ENCODE assay signal across 19 cellular contexts in genomic region chr17:77379065-77379428, GRCh38.
A peak's percentile ranks its signal among the peaks of the same experiment; 100 is the strongest.
DNase-seq lines count a peak whose midpoint lies in the region; ATAC-seq and TF ChIP-seq lines count a peak whose summit lies in the region.
"Had no signal": no experiment of that assay in that cellular context is flagged by ENCODE, and none has a peak within 500 bp of the region (broad histone marks: within the 10 kb centered on the region; RNA-seq: fewer than 3 reads in every experiment).

No MANE protein-coding gene starts in this region.

- intact Hi-C loops in esophagus muscularis mucosa (cut with DNase I): no loop called here
- intact Hi-C loops in body of pancreas (cut with DNase I): no loop called here

- H3K9me3 ChIP-seq in AG04450 (ENCODE audit: control insufficient read depth, insufficient read depth, low read length): peaks cover under 1% of the 10 kb centered on the region; the same call in 1 of the 2 replicates
- H3K9me3 ChIP-seq in esophagus muscularis mucosa: no peaks in the 10 kb centered on the region
- H3K9me3 ChIP-seq in body of pancreas: no peaks in the 10 kb centered on the region
- H3K9me3 ChIP-seq: left lung, Peyer's patch had no signal

- ATAC-seq in body of pancreas: no peak
- no peak for ATAC-seq in GM19328 (IDR thresholded peaks at IDR 0.05; ENCODE audit: unreplicated experiment)
- ATAC-seq: esophagus mucosa; HCT116; left lung; stimulated activated naive CD8-positive, alpha-beta T cell treated with anti-CD3 and anti-CD28 coated beads, Interleukin-15, Interleukin-2, amounts not matched to agents 100 U/mL and 50 U/mL, for 24 hours had no signal

- H3K9ac ChIP-seq in KMS-11: no peak overlapping the region
- no peak overlapping the region for H3K9ac ChIP-seq in rectal smooth muscle tissue (ENCODE audit: low read length)
- H3K9ac ChIP-seq: parathyroid adenoma had no signal

- peak overlapping the region; percentile 40; the same call in 1 of the 2 replicates for H3K4me2 ChIP-seq in KMS-11

- peaks cover 89% of the 10 kb centered on the region for H3K4me1 ChIP-seq in KMS-11 (ENCODE audit: low read depth, poor library complexity, severe bottlenecking)
- H3K4me1 ChIP-seq in esophagus muscularis mucosa: peaks cover 98 to 99% (median 98%) of the 10 kb centered on the region in 4 donors
- peaks cover 74% of the 10 kb centered on the region for H3K4me1 ChIP-seq in rectal smooth muscle tissue (ENCODE audit: control insufficient read depth, insufficient read depth, low read length)
- H3K4me1 ChIP-seq in body of pancreas: peaks cover 98% of the 10 kb centered on the region

- no peak for TF ChIP-seq EP300 in esophagus muscularis mucosa (IDR thresholded peaks at IDR 0.05)

- 93% methylated on average over 3 of the region's 11 CpGs for WGBS in esophagus muscularis mucosa
- 92 to 100% methylated on average over 3 to 11 of the region's 11 CpGs for WGBS in body of pancreas, 2 donors

- no peak for DNase-seq in AG04450 (ENCODE audit: low read depth, low spot score)
- DNase-seq in esophagus muscularis mucosa (ENCODE audit: extremely low spot score): no peak
- no peak for DNase-seq in body of pancreas
- no peak for DNase-seq in NCI-H446 treated with DMSO at 0.1 percent for 48 hours (lab: John Stamatoyannopoulos, UW)
- no peak for DNase-seq in hepatic stellate cell (ENCODE audit: low spot score)
- DNase-seq: activated CD4-positive, alpha-beta T cell treated with anti-CD3 and anti-CD28 coated beads for 1 hour; left lung; MM.1S; NCI-H345; Peyer's patch; stimulated activated CD4-positive, alpha-beta T cell treated with anti-CD3 and anti-CD28 coated beads, Interleukin-2, amount 100 ng/mL, for 24 hours; stimulated activated naive CD8-positive, alpha-beta T cell treated with anti-CD3 and anti-CD28 coated beads, Interleukin-15, Interleukin-2, amounts not matched to agents 100 U/mL and 50 U/mL, for 24 hours had no signal

- H3K27ac ChIP-seq in AG04450 (ENCODE audit: low read depth, low read length): no peak overlapping the region
- peak overlapping the region; percentile 51; the same call in 1 of the 2 replicates for H3K27ac ChIP-seq in KMS-11
- H3K27ac ChIP-seq in esophagus muscularis mucosa (replicated peaks in 1 of 4): peak overlapping the region; percentile 99 to 100 (median 99)
- peak overlapping the region; percentile 67 for H3K27ac ChIP-seq in rectal smooth muscle tissue (ENCODE audit: low read depth, low read length)
- peak overlapping the region in 2 of 4 donors; percentile 78 to 93 for H3K27ac ChIP-seq in body of pancreas
- H3K27ac ChIP-seq: parathyroid adenoma had no signal

- H3K27me3 ChIP-seq in AG04450 (ENCODE audit: control insufficient read depth, insufficient read depth, low read length): no peaks in the 10 kb centered on the region
- no peaks in the 10 kb centered on the region for H3K27me3 ChIP-seq in KMS-11 (ENCODE audit: insufficient read depth, low read depth)
- H3K27me3 ChIP-seq in esophagus muscularis mucosa: no peaks in the 10 kb centered on the region
- no peaks in the 10 kb centered on the region for H3K27me3 ChIP-seq in rectal smooth muscle tissue (ENCODE audit: control insufficient read depth, insufficient read depth, low read length)
- H3K27me3 ChIP-seq in body of pancreas: peaks cover 0 to 6% of the 10 kb centered on the region in 2 donors
- H3K27me3 ChIP-seq: left lung, Peyer's patch had no signal

- no peak for TF ChIP-seq POLR2A in esophagus muscularis mucosa (IDR thresholded peaks at IDR 0.05; ENCODE audit: low read depth)
- no peak for TF ChIP-seq POLR2A in body of pancreas (IDR thresholded peaks at IDR 0.05)

- H4K20me1 ChIP-seq in KMS-11 (ENCODE audit: insufficient read depth): no peaks in the 10 kb centered on the region; the same call in 1 of the 2 replicates

- POLR2A ChIA-PET in AG04450 (lab: Yijun Ruan, JAX): interaction anchor here (0.5 kb wide), 1 partner anchor 47 kb away, joined by 4 read pairs; no protein-coding TSS in a partner anchor

- H2AFZ ChIP-seq in KMS-11 (ENCODE audit: low read depth): no peak overlapping the region
- H2AFZ ChIP-seq: parathyroid adenoma had no signal

- H3K79me2 ChIP-seq in KMS-11 (ENCODE audit: insufficient read depth, low read depth): peaks cover 98% of the 10 kb centered on the region

- TF ChIP-seq CTCF in AG04450 (IDR thresholded peaks at IDR 0.05; ENCODE audit: low read depth, low read length): no peak
- no peak for TF ChIP-seq CTCF in KMS-11 (conservative IDR thresholded peaks at IDR 0.05; ENCODE audit: low read depth, low read length)
- TF ChIP-seq CTCF in esophagus muscularis mucosa (IDR thresholded peaks at IDR 0.05): no peak
- TF ChIP-seq CTCF in body of pancreas (IDR thresholded peaks at IDR 0.05): no peak

- H3K36me3 ChIP-seq in KMS-11 (ENCODE audit: insufficient read depth) (no peaks in the 10 kb centered on the region), esophagus muscularis mucosa (no peaks in the 10 kb centered on the region), rectal smooth muscle tissue (ENCODE audit: control insufficient read depth, insufficient read depth, low read length) (no peaks in the 10 kb centered on the region), body of pancreas (replicated peaks in 1 of 2; ENCODE audit: insufficient read depth in 1 of 2, low read depth in 2 of 2) (no peaks in the 10 kb centered on the region)
- H3K36me3 ChIP-seq: left lung, Peyer's patch had no signal

- CTCF ChIA-PET in AG04450 (lab: Charles Lee): no interaction called here

- H3K4me3 ChIP-seq in AG04450 (ENCODE audit: low read depth, low read length) (peak overlapping the region; percentile 13; the same call in 1 of the 2 replicates), KMS-11 (IDR thresholded peaks at IDR 0.05; ENCODE audit: insufficient read depth, low read depth, low read length) (no peak overlapping the region), esophagus muscularis mucosa (no peak overlapping the region), rectal smooth muscle tissue (ENCODE audit: low read length) (no peak overlapping the region), body of pancreas (no peak overlapping the region)
- H3K4me3 ChIP-seq: left lung, Peyer's patch, SK-N-MC had no signal
